Comparison of ENCODE assay signal across 24 cellular contexts in genomic region chr12:131309700-131310099, GRCh38.
"Had no signal": no experiment of that assay in that cellular context is flagged by ENCODE, and none has a peak within 500 bp of the region (broad histone marks: within the 10 kb centered on the region; RNA-seq: fewer than 3 reads in every experiment).

No MANE protein-coding gene starts in this region.

- H3K4me3 ChIP-seq: cardiac muscle cell, K562, SJSA1 had no signal

- H3K36me3 ChIP-seq: brain microvascular endothelial cell, cardiac muscle cell, SJSA1 had no signal

- H3K9me3 ChIP-seq: SJSA1 had no signal

- ATAC-seq: activated CD4-positive, alpha-beta T cell treated with anti-CD3 and anti-CD28 coated beads for 36 hours; activated T-helper 17 cell treated with anti-CD3 and anti-CD28 coated beads, Interleukin-2, amount 50 U/mL, for 72 hours; K562; T-helper 17 cell had no signal

- DNase-seq: activated CD4-positive, alpha-beta T cell treated with anti-CD3 and anti-CD28 coated beads for 36 hours; activated gamma-delta T cell; activated naive CD4-positive, alpha-beta T cell treated with anti-CD3 and anti-CD28 coated beads for 36 hours; activated T-cell treated with anti-CD3 and anti-CD28 coated beads for 4 hours; activated T-cell treated with anti-CD3 and anti-CD28 coated beads, Interleukin-2, amount 50 U/mL, for 48 hours; amygdala; brain microvascular endothelial cell; Karpas-422; NCI-H1105 treated with DMSO at 0.1 percent for 48 hours; NCI-H146; NCI-H187 treated with DMSO at 0.1 percent for 48 hours; NCI-H2081 treated with DMSO at 0.1 percent for 48 hours; NCI-H446; NCI-H524; SHP77; T-helper 17 cell; T-helper 9 cell had no signal

- H3K27ac ChIP-seq: brain microvascular endothelial cell, cardiac muscle cell, SJSA1, VCaP had no signal

- FAIRE-seq: K562, RCC 7860, TTC549 had no signal

- H3K27me3 ChIP-seq: brain microvascular endothelial cell, cardiac muscle cell, SJSA1 had no signal

- H3K4me1 ChIP-seq: SJSA1 had no signal
